In genomic region chr6:166589334-166589731, GRCh38 we compare ENCODE assay signal across 13 cellular contexts. TPM values are rescaled to one million over a fixed set of nuclear protein-coding genes. Genes with fewer than 3 reads are reported as not detected.
A peak's percentile ranks its signal among the peaks of the same experiment; 100 is the strongest.
DNase-seq lines count a peak whose midpoint lies in the region; ATAC-seq and TF ChIP-seq lines count a peak whose summit lies in the region.
"Had no signal": no experiment of that assay in that cellular context is flagged by ENCODE, and none has a peak within 500 bp of the region (broad histone marks: within the 10 kb centered on the region; RNA-seq: fewer than 3 reads in every experiment).

No MANE protein-coding gene starts in this region.

- intact Hi-C loops in gastrocnemius medialis (cut with DNase I; ENCODE audit: low total_unique reads): loop anchor here (1.0 kb wide), 1 partner anchor 8 kb away; no protein-coding TSS in a partner anchor

- H3K4me1 ChIP-seq in gastrocnemius medialis: peaks cover 26 to 38% of the 10 kb centered on the region in 2 donors

- H3K9me3 ChIP-seq in T-helper 17 cell (ENCODE audit: control insufficient read depth, low read length, poor library complexity, severe bottlenecking): no peaks in the 10 kb centered on the region
- H3K9me3 ChIP-seq in gastrocnemius medialis: no peaks in the 10 kb centered on the region

- H3K27me3 Mint-ChIP-seq in HFFc6 (ENCODE audit: insufficient read depth) (no peaks in the 10 kb centered on the region), T-helper 17 cell (peaks cover 5% of the 10 kb centered on the region)

- DNase-seq in HFFc6: no peak
- no peak for DNase-seq in T-helper 17 cell
- no peak for DNase-seq in gastrocnemius medialis
- no peak for DNase-seq in COLO829 (ENCODE audit: low spot score)
- no peak for DNase-seq in iPS-NIHi11 (ENCODE audit: low spot score)
- DNase-seq in activated naive CD4-positive, alpha-beta T cell (lab: John Stamatoyannopoulos, UW): no peak
- DNase-seq in cortex of kidney (lab: John Stamatoyannopoulos, UW): no peak
- DNase-seq: activated CD8-positive, alpha-beta memory T cell treated with anti-CD3 and anti-CD28 coated beads, Interleukin-2, amount 50 U/mL, for 48 hours; DMS 273 treated with DMSO at 0.1 percent for 48 hours; NCI-H2227 treated with DMSO at 0.1 percent for 48 hours; stimulated activated CD4-positive, alpha-beta T cell treated with anti-CD3 and anti-CD28 coated beads, Interleukin-12 subunit alpha, Interleukin-12 subunit beta, amount 100 ng/mL, for 4 hours; T1000 had no signal

- H3K27ac Mint-ChIP-seq in HFFc6: no peak overlapping the region
- peak overlapping the region; percentile 65 for H3K27ac Mint-ChIP-seq in T-helper 17 cell

- H3K4me1 Mint-ChIP-seq in HFFc6 (ENCODE audit: low read depth) (peaks cover 35% of the 10 kb centered on the region), T-helper 17 cell (peaks cover 4% of the 10 kb centered on the region)

- H3K36me3 ChIP-seq in gastrocnemius medialis: no peaks in the 10 kb centered on the region

- peak overlapping the region in 3 of 4 donors; percentile 32 to 42 (median 34) for H3K27ac ChIP-seq in gastrocnemius medialis

- no peaks in the 10 kb centered on the region for H3K27me3 ChIP-seq in gastrocnemius medialis

- no peak for TF ChIP-seq POLR2A in gastrocnemius medialis (IDR thresholded peaks at IDR 0.05)

- H3K4me3 Mint-ChIP-seq in HFFc6 (peak overlapping the region; percentile 19; the same call in 1 of the 2 replicates), T-helper 17 cell (no peak overlapping the region)

- peak; percentile 21 for ATAC-seq in GM18517 (IDR thresholded peaks at IDR 0.05; ENCODE audit: unreplicated experiment)
- ATAC-seq in T-helper 17 cell: no peak
- ATAC-seq in gastrocnemius medialis: no peak

- TF ChIP-seq CTCF in HFFc6 (IDR thresholded peaks at IDR 0.05): no peak
- no peak for TF ChIP-seq CTCF in gastrocnemius medialis (IDR thresholded peaks at IDR 0.05 in 4 of 5, conservative IDR thresholded peaks at IDR 0.05 in 1 of 5)

- no peaks in the 10 kb centered on the region for H3K9me3 Mint-ChIP-seq in HFFc6

- H3K4me3 ChIP-seq in gastrocnemius medialis: no peak overlapping the region

- H3K36me3 Mint-ChIP-seq in HFFc6 (ENCODE audit: low read depth) (no peaks in the 10 kb centered on the region), T-helper 17 cell (ENCODE audit: low read depth) (no peaks in the 10 kb centered on the region)

- in situ Hi-C loops in gastrocnemius medialis (cut with MboI; ENCODE audit: low sequenced_read_pairs in 4 of 4): no loop called here

RNA-seq across cellular contexts. Expression of gene RAMACL, which starts 2.9 kb away (rescaled TPM):
- total RNA-seq in HFFc6 (2021; fragmentation: NEBNext Ultra II Directional; extraction: Animal tissue kit (Norgen Biotek cat#: 25700)): 1 to 10 TPM; 2.0 to 3.6 (median 2.8) TPM
- total RNA-seq in T-helper 17 cell (under 1 TPM; 0.44 to 0.82 TPM), gastrocnemius medialis (1 to 10 TPM in 1 of 4 donors, under 1 TPM in 3; 0.18 to 5.6 (median 0.58) TPM)

RNA-seq across cellular contexts. Expression of gene RPS6KA2, which starts 37.7 kb away (rescaled TPM):
- total RNA-seq in HFFc6 (2021; fragmentation: NEBNext Ultra II Directional; extraction: Animal tissue kit (Norgen Biotek cat#: 25700)): 10 to 100 TPM; 10.1 to 13.9 (median 11.9) TPM
- 1 to 10 TPM; 3.3 to 5.9 TPM for total RNA-seq in T-helper 17 cell
- total RNA-seq in gastrocnemius medialis: 10 to 100 TPM; 18.7 to 35.7 (median 27.4) TPM
